ENCODE assay signal across 8 cellular contexts in genomic region chr15:62391565-62392262, GRCh38. TPM values are rescaled to one million over a fixed set of nuclear protein-coding genes. Genes with fewer than 3 reads are reported as not detected.
DNase-seq lines count a peak whose midpoint lies in the region; ATAC-seq lines count a peak whose summit lies in the region.

No MANE protein-coding gene starts in this region.

- peak overlapping the region; percentile 96 for H3K4me3 ChIP-seq in MG63
- peak overlapping the region; percentile 89 to 97 (median 94) for H3K4me3 ChIP-seq in subcutaneous abdominal adipose tissue (ENCODE audit: low read depth in 1 of 5, low read length in 5 of 5)

- peak overlapping the region; percentile 68 to 86 (median 79) for H3K9ac ChIP-seq in subcutaneous abdominal adipose tissue (ENCODE audit: low read length in 5 of 5)

- DNase-seq in ELR (ENCODE audit: low read depth): peak; percentile 57
- DNase-seq in MG63: peak; percentile 61
- DNase-seq in activated T-cell treated with anti-CD3 and anti-CD28 coated beads for 4 hours: peak; percentile 2
- DNase-seq in middle frontal gyrus (ENCODE audit: extremely low spot score, low spot score): peak; percentile 11

- peak overlapping the region; percentile 90 for H3K27ac ChIP-seq in subcutaneous abdominal adipose tissue (ENCODE audit: low read depth, low read length)

- ATAC-seq in esophagus mucosa: peak; percentile 64
- no peak for ATAC-seq in GM19467 (IDR thresholded peaks at IDR 0.05; ENCODE audit: unreplicated experiment)
- no peak for ATAC-seq in GM18520 (IDR thresholded peaks at IDR 0.05; ENCODE audit: unreplicated experiment)

- H3K4me1 ChIP-seq in subcutaneous abdominal adipose tissue (ENCODE audit: control insufficient read depth in 5 of 5, insufficient read depth in 5 of 5, low read length in 5 of 5): peaks cover 4 to 46% (median 36%) of the 10 kb centered on the region in 5 donors

- H3K27me3 ChIP-seq in MG63 (no peaks in the 10 kb centered on the region), subcutaneous abdominal adipose tissue (ENCODE audit: control insufficient read depth in 5 of 5, insufficient read depth in 4 of 5, low read length in 5 of 5) (no peaks in the 10 kb centered on the region)

- no peaks in the 10 kb centered on the region for H3K36me3 ChIP-seq in MG63
- H3K36me3 ChIP-seq in subcutaneous abdominal adipose tissue (ENCODE audit: control insufficient read depth in 5 of 5, insufficient read depth in 5 of 5, low read length in 5 of 5): no peaks in the 10 kb centered on the region

- H3K9me3 ChIP-seq in MG63 (no peaks in the 10 kb centered on the region), subcutaneous abdominal adipose tissue (ENCODE audit: control insufficient read depth in 5 of 5, low read length in 5 of 5) (no peaks in the 10 kb centered on the region)

RNA-seq across cellular contexts. Expression of gene TLN2, which starts 1.4 kb away (rescaled TPM):
- total RNA-seq in MG63 (2014; rRNA removed; shearing (Covaris generic); ENCODE audit: low replicate concordance): 16.5 and 20.4 TPM in 2 replicates
- 2.7 TPM for total RNA-seq in esophagus mucosa

Comparison
In these comparisons a context has a peak if more than half of its experiments do, and no peak if none do; other contexts are left out.
1. DNase-seq: peak in every context shown above with its lines; median percentile 61 in MG63; 57 in ELR; 11 in middle frontal gyrus; 2 in activated T-cell treated with anti-CD3 and anti-CD28 coated beads for 4 hours.